20 cellular contexts compared by ENCODE assay signal in the genomic region with DNA sequence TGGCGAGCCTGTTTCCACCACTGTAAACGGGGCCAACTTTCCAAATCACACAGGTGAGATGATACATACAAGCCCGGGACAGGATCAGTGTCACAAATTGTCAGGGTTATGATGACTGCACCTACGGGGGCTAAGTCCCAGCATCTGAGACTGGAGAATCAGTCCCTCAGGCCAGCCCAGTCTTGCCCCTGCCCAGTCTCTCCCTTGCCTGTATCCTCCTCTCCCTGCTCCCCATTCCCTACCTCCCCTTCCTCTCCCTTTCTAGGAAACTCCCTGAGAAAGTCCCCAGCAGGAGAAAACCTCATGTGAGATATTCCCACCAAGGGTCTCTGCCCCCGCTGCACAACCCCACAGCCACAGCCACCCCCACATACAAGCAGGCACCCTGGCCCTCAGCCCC. TPM values are rescaled to one million over a fixed set of nuclear protein-coding genes. Genes with fewer than 3 reads are reported as not detected.
DNase-seq lines count a peak whose midpoint lies in the region; ATAC-seq and TF ChIP-seq lines count a peak whose summit lies in the region.
"Had no signal": no experiment of that assay in that cellular context is flagged by ENCODE, and none has a peak within 500 bp of the region (broad histone marks: within the 10 kb centered on the region; RNA-seq: fewer than 3 reads in every experiment).

No MANE protein-coding gene starts in this region.

- H3K36me3 ChIP-seq in IMR-90 (ENCODE audit: control insufficient read depth, insufficient read depth, low read length) (no peaks in the 10 kb centered on the region), tibial artery (no peaks in the 10 kb centered on the region), OCI-LY7 (ENCODE audit: insufficient read depth, low read length) (no peaks in the 10 kb centered on the region)
- H3K36me3 ChIP-seq: breast epithelium, HAP-1 had no signal

- no peak overlapping the region for H4K91ac ChIP-seq in IMR-90 (ENCODE audit: insufficient read depth, low read depth, low read length)

- no peak overlapping the region for H3K9ac ChIP-seq in IMR-90 (ENCODE audit: low read depth, low read length)
- H3K9ac ChIP-seq: parathyroid adenoma had no signal

- in situ Hi-C loops in IMR-90 (cut with MboI; ENCODE audit: low sequenced_read_pairs): loop anchor here (25.0 kb wide), 2 partner anchors 643 to 818 kb away; partner anchors contain the start of gene C20orf203

- H3K4me3 ChIP-seq in IMR-90 (ENCODE audit: insufficient read depth, low read depth, low read length) (no peak overlapping the region), tibial artery (peak overlapping the region; percentile 62 to 73), OCI-LY7 (ENCODE audit: low read depth, low read length, poor library complexity, severe bottlenecking) (no peak overlapping the region)
- H3K4me3 ChIP-seq: HAP-1 had no signal

- no peak overlapping the region for H4K5ac ChIP-seq in IMR-90 (ENCODE audit: low read depth, low read length)

- no peak for TF ChIP-seq RAD21 in IMR-90 (IDR thresholded peaks at IDR 0.05; ENCODE audit: low read length)

- TF ChIP-seq CTCF in IMR-90 (conservative IDR thresholded peaks at IDR 0.05; ENCODE audit: low read depth, low read length) (no peak), brain (conservative IDR thresholded peaks at IDR 0.05) (no peak), tibial artery (IDR thresholded peaks at IDR 0.05) (no peak), OCI-LY7 (conservative IDR thresholded peaks at IDR 0.05; ENCODE audit: low read length) (no peak)

- CTCF ChIA-PET in IMR-90 (lab: Yijun Ruan, JAX): no interaction called here
- CTCF ChIA-PET in OCI-LY7 (lab: Charles Lee; ENCODE audit: unreplicated experiment): no interaction called here

- no TSS peak for BruUV-seq in IMR-90 (replicated peaks; lab: Mats Ljungman, UMichigan)
- no TSS peak for BruUV-seq in OCI-LY7 (replicated peaks; lab: Mats Ljungman, UMichigan)

- H3K27me3 ChIP-seq in IMR-90 (ENCODE audit: control insufficient read depth, insufficient read depth, low read length): peaks cover 18% of the 10 kb centered on the region
- H3K27me3 ChIP-seq in tibial artery: no peaks in the 10 kb centered on the region

- H2BK15ac ChIP-seq in IMR-90 (ENCODE audit: low read depth, low read length): no peak overlapping the region

- peaks cover 0 to 2% (median 0%) of the 10 kb centered on the region in 5 experiments for H3K9me3 Mint-ChIP-seq in brain
- no peaks in the 10 kb centered on the region for H3K9me3 Mint-ChIP-seq in naive B cell
- H3K9me3 Mint-ChIP-seq: dendritic cell treated with granulocyte-macrophage colony-stimulating factor and Interleukin-4, amounts not matched to agents 40 ng/mL and 50 ng/mL, for 4 days; stimulated activated naive CD8-positive, alpha-beta T cell treated with anti-CD3 and anti-CD28 coated beads, Interleukin-15, Interleukin-2, amounts not matched to agents 100 ng/mL and 50 ng/mL, for 24 hours had no signal

- H3K27ac ChIP-seq in IMR-90 (ENCODE audit: insufficient read depth, low read length) (no peak overlapping the region), tibial artery (peak overlapping the region; percentile 89 to 92), OCI-LY7 (ENCODE audit: low read depth, low read length, poor library complexity, severe bottlenecking) (no peak overlapping the region)
- H3K27ac ChIP-seq: parathyroid adenoma had no signal

- intact Hi-C loops in IMR-90 (cut with micrococcal nuclease): no loop called here
- intact Hi-C loops in tibial artery (cut with DNase I; ENCODE audit: low total_unique reads): loop anchor here (2.0 kb wide), 1 partner anchor 21 kb away; no protein-coding TSS in a partner anchor
- intact Hi-C loops in OCI-LY7 (cut with micrococcal nuclease; ENCODE audit: unreplicated experiment): no loop called here

- POLR2A ChIA-PET in IMR-90 (lab: Charles Lee; ENCODE audit: unreplicated experiment) (no interaction called here), OCI-LY7 (lab: Charles Lee) (no interaction called here)

- TF ChIP-seq POLR2A in IMR-90 (IDR thresholded peaks at IDR 0.05; ENCODE audit: low read depth, low read length): no peak

- H3K4me1 Mint-ChIP-seq in brain: peaks cover 28% of the 10 kb centered on the region
- peaks cover 6 to 7% (median 6%) of the 10 kb centered on the region in 3 donors for H3K4me1 Mint-ChIP-seq in naive B cell

- peaks cover 8% of the 10 kb centered on the region; the same call in 1 of the 2 replicates for H3K9me1 ChIP-seq in IMR-90 (ENCODE audit: insufficient read depth, low read length)

- H3K27me3 Mint-ChIP-seq in brain: peaks cover 8% of the 10 kb centered on the region
- H3K27me3 Mint-ChIP-seq in naive B cell: peaks cover 3 to 6% (median 5%) of the 10 kb centered on the region in 3 donors
- H3K27me3 Mint-ChIP-seq: activated naive CD8-positive, alpha-beta T cell; stimulated activated naive CD8-positive, alpha-beta T cell treated with anti-CD3 and anti-CD28 coated beads, Interleukin-15, Interleukin-2, amounts not matched to agents 100 ng/mL and 50 ng/mL, for 24 hours had no signal

- ATAC-seq in IMR-90 (ENCODE audit: low read depth) (no peak), naive B cell (ENCODE audit: low read depth in 2 of 2) (peak; percentile 11 to 17), HG02642 (IDR thresholded peaks at IDR 0.05; ENCODE audit: poor library complexity, unreplicated experiment) (no peak)

- no peak overlapping the region for H3K56ac ChIP-seq in IMR-90 (ENCODE audit: extremely low read depth, insufficient read depth, low read length)

- H3K4me1 ChIP-seq in IMR-90 (ENCODE audit: control insufficient read depth, insufficient read depth, low read length) (peaks cover 15% of the 10 kb centered on the region), tibial artery (peaks cover 0 to 68% (median 61%) of the 10 kb centered on the region in 4 donors), OCI-LY7 (ENCODE audit: insufficient read depth, low read length, poor library complexity, severe bottlenecking) (peaks cover 13% of the 10 kb centered on the region)
- H3K4me1 ChIP-seq: breast epithelium, HAP-1 had no signal

- DNase-seq in IMR-90 (no peak), naive B cell (no peak), tibial artery (no peak), medulla oblongata (ENCODE audit: extremely low spot score) (no peak), OCI-LY7 (ENCODE audit: low spot score) (no peak)
- DNase-seq: activated CD8-positive, alpha-beta memory T cell treated with anti-CD3 and anti-CD28 coated beads for 24 hours; kidney glomerular epithelial cell; NCI-H1436; NCI-H69; stimulated activated CD4-positive, alpha-beta T cell treated with anti-CD3 and anti-CD28 coated beads, Interleukin-2, amount 100 ng/mL, for 48 hours; T-helper 9 cell had no signal

- H3K27ac Mint-ChIP-seq in brain (peak overlapping the region in 3 of 5 experiments; percentile 41 to 83 (median 54)), naive B cell (peak overlapping the region in 1 of 6 donors; percentile 57)
- H3K27ac Mint-ChIP-seq: activated naive CD8-positive, alpha-beta T cell; dendritic cell treated with granulocyte-macrophage colony-stimulating factor and Interleukin-4, amounts not matched to agents 40 ng/mL and 50 ng/mL, for 4 days; stimulated activated naive CD8-positive, alpha-beta T cell treated with anti-CD3 and anti-CD28 coated beads, Interleukin-15, Interleukin-2, amounts not matched to agents 100 ng/mL and 50 ng/mL, for 24 hours had no signal

- no peak overlapping the region for H2BK120ac ChIP-seq in IMR-90 (ENCODE audit: low read depth, low read length)

- 100% methylated on average over 3 of the region's 5 CpGs; no CpG with 5 or more reads in 1 of the 2 experiments for WGBS in IMR-90 (ENCODE audit: extremely low coverage in 2 of 2, insufficient read length in 1 of 2), 2 experiments

- H3K4me2 ChIP-seq in IMR-90 (ENCODE audit: low read depth, low read length): no peak overlapping the region
- no peak overlapping the region for H3K4me2 ChIP-seq in OCI-LY7 (ENCODE audit: low read length)

- H2BK5ac ChIP-seq in IMR-90 (ENCODE audit: low read depth, low read length, poor library complexity, severe bottlenecking): no peak overlapping the region

- no peaks in the 10 kb centered on the region for H3K79me1 ChIP-seq in IMR-90 (ENCODE audit: low read depth in 1 of 2, low read length in 2 of 2)

- H3K18ac ChIP-seq in IMR-90 (ENCODE audit: low read depth, low read length): no peak overlapping the region

- H2AK9ac ChIP-seq in IMR-90 (replicated peaks; ENCODE audit: low read depth, low read length, poor library complexity): no peak overlapping the region

- dilution Hi-C loops in IMR-90 (cut with HindIII; ENCODE audit: low sequenced_read_pairs, unreplicated experiment): no loop called here

- H3K36me3 Mint-ChIP-seq in brain (no peaks in the 10 kb centered on the region), naive B cell (no peaks in the 10 kb centered on the region)
- H3K36me3 Mint-ChIP-seq: activated naive CD8-positive, alpha-beta T cell had no signal

- no peak overlapping the region for H3K23ac ChIP-seq in IMR-90 (ENCODE audit: low read depth, low read length)

- peak overlapping the region; percentile 34; the same call in 1 of the 2 replicates for H2AK5ac ChIP-seq in IMR-90 (ENCODE audit: low read depth, low read length)

- no peaks in the 10 kb centered on the region for H3K9me2 ChIP-seq in OCI-LY7 (ENCODE audit: insufficient read depth, low read length)

- no peak overlapping the region for H3K14ac ChIP-seq in IMR-90 (replicated peaks; ENCODE audit: low read depth, low read length)

- H3K9me3 ChIP-seq in IMR-90 (ENCODE audit: control insufficient read depth, insufficient read depth, low read length) (no peaks in the 10 kb centered on the region), tibial artery (no peaks in the 10 kb centered on the region), OCI-LY7 (ENCODE audit: low read length) (no peaks in the 10 kb centered on the region)
- H3K9me3 ChIP-seq: breast epithelium, HAP-1 had no signal

- H3K4me3 Mint-ChIP-seq in brain (peak overlapping the region in 1 of 5 experiments; percentile 10), naive B cell (no peak overlapping the region)
- H3K4me3 Mint-ChIP-seq: activated naive CD8-positive, alpha-beta T cell; dendritic cell treated with granulocyte-macrophage colony-stimulating factor and Interleukin-4, amounts not matched to agents 40 ng/mL and 50 ng/mL, for 4 days; stimulated activated naive CD8-positive, alpha-beta T cell treated with anti-CD3 and anti-CD28 coated beads, Interleukin-15, Interleukin-2, amounts not matched to agents 100 ng/mL and 50 ng/mL, for 24 hours had no signal

- H2AFZ ChIP-seq in IMR-90 (replicated peaks; ENCODE audit: low read length, poor library complexity): no peak overlapping the region
- H2AFZ ChIP-seq in OCI-LY7 (ENCODE audit: low read length): no peak overlapping the region
- H2AFZ ChIP-seq: parathyroid adenoma had no signal

- H2BK20ac ChIP-seq in IMR-90 (ENCODE audit: low read depth, low read length): no peak overlapping the region

- no peaks in the 10 kb centered on the region for H3K79me2 ChIP-seq in OCI-LY7 (ENCODE audit: insufficient read depth, low read depth, low read length)
- H3K79me2 ChIP-seq: parathyroid adenoma had no signal

- peaks cover 13% of the 10 kb centered on the region for H4K20me1 ChIP-seq in IMR-90 (ENCODE audit: insufficient read depth, low read length)
- H4K20me1 ChIP-seq in OCI-LY7 (ENCODE audit: insufficient read depth, low read length): no peaks in the 10 kb centered on the region

- H4K8ac ChIP-seq in IMR-90 (ENCODE audit: low read depth in 2 of 2, low read length in 2 of 2): no peak overlapping the region

- no peak overlapping the region for H3K4ac ChIP-seq in IMR-90 (ENCODE audit: low read depth, low read length)

RNA-seq across cellular contexts. Expression of gene FOXS1, which starts 1.5 kb away (rescaled TPM):
- total RNA-seq in IMR-90 (2012; rRNA removed) (not detected in 2 replicates), OCI-LY7 (2022) (not detected in 2 replicates)
- polyA plus RNA-seq in IMR-90 (2012; rRNA removed) (not detected in 2 replicates), brain (ENCODE audit: insufficient read depth, low read depth, low replicate concordance) (2.9 TPM), naive B cell (ENCODE audit: low read depth in 6 of 6) (not detected)
- polyA plus RNA-seq in IMR-90 (2012; cell fraction: cytosol; rRNA removed): 0.02 TPM in 1 of 2 replicates, not detected in the other
- not detected in 2 replicates for polyA plus RNA-seq in IMR-90 (2012; cell fraction: nucleus; rRNA removed; ENCODE audit: low replicate concordance)
- total RNA-seq in OCI-LY7 (2014; rRNA removed; shearing (Covaris generic)): not detected in 2 replicates

RNA-seq across cellular contexts. Expression of gene MYLK2, which starts 24.7 kb away (rescaled TPM):
- total RNA-seq in IMR-90 (2012; rRNA removed) (0.18 and 0.28 TPM in 2 replicates), OCI-LY7 (2022) (0.61 and 0.67 TPM in 2 replicates)
- polyA plus RNA-seq in IMR-90 (2012; rRNA removed) (0.19 and 0.27 TPM in 2 replicates), brain (ENCODE audit: insufficient read depth, low read depth, low replicate concordance) (1.5 TPM), naive B cell (ENCODE audit: low read depth in 6 of 6) (not detected)
- 0.05 and 0.06 TPM in 2 replicates for polyA plus RNA-seq in IMR-90 (2012; cell fraction: cytosol; rRNA removed)
- 0.58 and 1.3 TPM in 2 replicates for polyA plus RNA-seq in IMR-90 (2012; cell fraction: nucleus; rRNA removed; ENCODE audit: low replicate concordance)
- 0.69 and 0.75 TPM in 2 replicates for total RNA-seq in OCI-LY7 (2014; rRNA removed; shearing (Covaris generic))
- total RNA-seq: breast epithelium had no signal

RNA-seq across cellular contexts. Expression of gene DUSP15, which starts 26.4 kb away (rescaled TPM):
- not detected in 2 replicates for total RNA-seq in IMR-90 (2012; rRNA removed)
- not detected in 2 replicates for polyA plus RNA-seq in IMR-90 (2012; rRNA removed)
- not detected in 2 replicates for polyA plus RNA-seq in IMR-90 (2012; cell fraction: cytosol; rRNA removed)
- polyA plus RNA-seq in IMR-90 (2012; cell fraction: nucleus; rRNA removed; ENCODE audit: low replicate concordance): not detected in 2 replicates
- polyA plus RNA-seq in brain (ENCODE audit: insufficient read depth, low read depth, low replicate concordance): 7.0 TPM
- polyA plus RNA-seq in naive B cell (ENCODE audit: low read depth in 6 of 6): 1 to 10 TPM in 1 of 6 donors, not detected in 5; 1.7 TPM
- 0.19 and 1.5 TPM in 2 replicates for total RNA-seq in OCI-LY7 (2014; rRNA removed; shearing (Covaris generic))
- total RNA-seq in OCI-LY7 (2022): 0.61 TPM in 1 of 2 replicates, not detected in the other
- total RNA-seq: fibroblast of villous mesenchyme had no signal

RNA-seq across cellular contexts. Expression of gene TTLL9, which starts 26.6 kb away (rescaled TPM):
- total RNA-seq in IMR-90 (2012; rRNA removed): not detected in 2 replicates
- polyA plus RNA-seq in IMR-90 (2012; rRNA removed): not detected in 2 replicates
- polyA plus RNA-seq in IMR-90 (2012; cell fraction: cytosol; rRNA removed): not detected in 2 replicates
- 0.05 TPM in 1 of 2 replicates, not detected in the other for polyA plus RNA-seq in IMR-90 (2012; cell fraction: nucleus; rRNA removed; ENCODE audit: low replicate concordance)
- polyA plus RNA-seq in brain (ENCODE audit: insufficient read depth, low read depth, low replicate concordance): 0.41 TPM
- polyA plus RNA-seq in naive B cell (ENCODE audit: low read depth in 6 of 6): under 1 TPM in 3 of 6 donors, not detected in 3; 0.09 to 0.43 (median 0.21) TPM
- not detected in 2 replicates for total RNA-seq in OCI-LY7 (2014; rRNA removed; shearing (Covaris generic))
- total RNA-seq in OCI-LY7 (2022): not detected in 2 replicates
- total RNA-seq: fibroblast of villous mesenchyme had no signal

Comparison
In these comparisons a context has a peak if more than half of its experiments do, and no peak if none do; other contexts are left out.
1. ATAC-seq: peak in naive B cell (2 of 2); none in IMR-90 (single experiment) and HG02642 (single experiment).
2. H3K27ac ChIP-seq: peak in tibial artery (2 of 2); none in IMR-90 (single experiment) and OCI-LY7 (single experiment).
3. H3K4me3 ChIP-seq: peak in tibial artery (2 of 2); none in IMR-90 (single experiment) and OCI-LY7 (single experiment).